6 cellular contexts compared by ENCODE assay signal in genomic region chr7:137656850-137657232, GRCh38.
"Had no signal": no experiment of that assay in that cellular context is flagged by ENCODE, and none has a peak within 500 bp of the region (broad histone marks: within the 10 kb centered on the region; RNA-seq: fewer than 3 reads in every experiment).

No MANE protein-coding gene starts in this region.

- H3K27ac ChIP-seq: gastrocnemius medialis had no signal

- H3K36me3 Mint-ChIP-seq: activated naive CD4-positive, alpha-beta T cell treated with anti-CD3 and anti-CD28 coated beads, Interleukin-2, amount 50 U/mL, for 24 hours; mesothelial cell of epicardium; stimulated activated naive B cell treated with anti-CD40 and anti-IgM and Interleukin-4, amounts not matched to agents 10 μg/mL and 1 μg/mL and 100 μg/mL, for 72 hours; type B pancreatic cell had no signal

- H3K27me3 ChIP-seq: dorsolateral prefrontal cortex, gastrocnemius medialis had no signal

- H3K27ac Mint-ChIP-seq: activated naive CD4-positive, alpha-beta T cell treated with anti-CD3 and anti-CD28 coated beads, Interleukin-2, amount 50 U/mL, for 24 hours; mesothelial cell of epicardium; stimulated activated naive B cell treated with anti-CD40 and anti-IgM and Interleukin-4, amounts not matched to agents 10 μg/mL and 1 μg/mL and 100 μg/mL, for 72 hours; type B pancreatic cell had no signal

- H3K9me3 ChIP-seq: gastrocnemius medialis had no signal

- H3K36me3 ChIP-seq: gastrocnemius medialis had no signal

- H3K4me3 Mint-ChIP-seq: activated naive CD4-positive, alpha-beta T cell treated with anti-CD3 and anti-CD28 coated beads, Interleukin-2, amount 50 U/mL, for 24 hours; mesothelial cell of epicardium; stimulated activated naive B cell treated with anti-CD40 and anti-IgM and Interleukin-4, amounts not matched to agents 10 μg/mL and 1 μg/mL and 100 μg/mL, for 72 hours; type B pancreatic cell had no signal

- H3K4me3 ChIP-seq: dorsolateral prefrontal cortex, gastrocnemius medialis had no signal

- H3K4me1 Mint-ChIP-seq: activated naive CD4-positive, alpha-beta T cell treated with anti-CD3 and anti-CD28 coated beads, Interleukin-2, amount 50 U/mL, for 24 hours; stimulated activated naive B cell treated with anti-CD40 and anti-IgM and Interleukin-4, amounts not matched to agents 10 μg/mL and 1 μg/mL and 100 μg/mL, for 72 hours had no signal

- H3K9me3 Mint-ChIP-seq: activated naive CD4-positive, alpha-beta T cell treated with anti-CD3 and anti-CD28 coated beads, Interleukin-2, amount 50 U/mL, for 24 hours; mesothelial cell of epicardium; stimulated activated naive B cell treated with anti-CD40 and anti-IgM and Interleukin-4, amounts not matched to agents 10 μg/mL and 1 μg/mL and 100 μg/mL, for 72 hours; type B pancreatic cell had no signal
